Comparison of ENCODE assay signal across 25 cellular contexts in the genomic region with DNA sequence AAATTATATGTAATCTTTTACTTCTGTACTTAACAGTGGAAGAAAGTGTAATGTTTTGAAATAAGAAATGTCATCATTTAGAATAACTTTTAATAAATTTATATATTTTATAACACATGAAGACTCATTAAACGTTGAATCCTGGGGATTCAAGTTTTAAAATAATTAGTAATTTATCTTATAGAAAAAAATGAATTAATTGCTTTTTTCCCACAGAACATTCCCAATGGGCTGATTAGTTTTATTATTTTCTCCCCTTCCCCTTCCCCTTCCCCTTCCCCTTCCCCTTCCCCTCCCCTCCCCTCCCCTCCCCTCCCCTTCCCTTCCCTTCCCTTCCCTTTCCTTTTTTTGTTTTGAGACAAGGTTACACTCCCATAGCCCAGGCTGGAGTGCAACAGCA.
"Had no signal": no experiment of that assay in that cellular context is flagged by ENCODE, and none has a peak within 500 bp of the region (broad histone marks: within the 10 kb centered on the region; RNA-seq: fewer than 3 reads in every experiment).

No MANE protein-coding gene starts in this region.

- H3K4me3 ChIP-seq: neural progenitor cell, ovary, psoas muscle, skin epidermis, stomach, thoracic aorta, thyroid gland, tibial nerve, upper lobe of left lung, vagina had no signal

- H3K36me3 ChIP-seq: neural progenitor cell, ovary, stomach, thoracic aorta, thyroid gland, tibial nerve, upper lobe of left lung, vagina had no signal

- H3K9me3 ChIP-seq: ovary, thoracic aorta, thyroid gland, vagina had no signal

- H2AFZ ChIP-seq: neural progenitor cell, parathyroid adenoma had no signal

- ATAC-seq: naive thymus-derived CD4-positive, alpha-beta T cell; natural killer cell; psoas muscle; right cardiac atrium; sciatic nerve; stimulated activated naive B cell treated with anti-CD40 and anti-IgM and Interleukin-4, amounts not matched to agents 10 μg/mL and 1 μg/mL and 100 μg/mL, for 72 hours had no signal

- H3K4me2 ChIP-seq: neural progenitor cell had no signal

- H3K27me3 ChIP-seq: neural progenitor cell, ovary, stomach, thyroid gland, tibial nerve, upper lobe of left lung, vagina had no signal

- H3K9ac ChIP-seq: neural progenitor cell, parathyroid adenoma had no signal

- FAIRE-seq: urothelium cell line had no signal

- H3K79me2 ChIP-seq: parathyroid adenoma had no signal

- H3K27ac ChIP-seq: neural progenitor cell, ovary, parathyroid adenoma, psoas muscle, skin epidermis, stomach, thoracic aorta, thyroid gland, tibial nerve, upper lobe of left lung, vagina had no signal

- DNase-seq: naive thymus-derived CD4-positive, alpha-beta T cell; natural killer cell; occipital lobe; ovary; posterior cingulate gyrus; psoas muscle; right cardiac atrium; stimulated activated CD4-positive, alpha-beta T cell treated with anti-CD3 and anti-CD28 coated beads, Interleukin-15, amount 100 ng/mL, for 24 hours; stimulated activated CD4-positive, alpha-beta T cell treated with anti-CD3 and anti-CD28 coated beads, Interleukin-2, amount 100 ng/mL, for 24 hours; stimulated activated CD4-positive, alpha-beta T cell treated with anti-CD3 and anti-CD28 coated beads, Interleukin-2, amount 100 ng/mL, for 48 hours; stimulated activated CD4-positive, alpha-beta T cell treated with anti-CD3 and anti-CD28 coated beads, Interleukin-4, amount 100 ng/mL, for 24 hours; stimulated activated naive B cell treated with anti-CD40 and anti-IgM and Interleukin-4, amounts not matched to agents 10 μg/mL and 1 μg/mL and 100 μg/mL, for 72 hours; stimulated activated naive CD4-positive, alpha-beta T cell treated with Interleukin-2 at 50 U/mL for 16 hours; stomach; thyroid gland; trophoblast cell; upper lobe of left lung had no signal

- H3K4me1 ChIP-seq: neural progenitor cell, parathyroid adenoma, psoas muscle, stomach, thyroid gland, tibial nerve, upper lobe of left lung, vagina had no signal
